Comparison of ENCODE assay signal across 22 cellular contexts in genomic region chr2:174529916-174530315, GRCh38.
"Had no signal": no experiment of that assay in that cellular context is flagged by ENCODE, and none has a peak within 500 bp of the region (broad histone marks: within the 10 kb centered on the region; RNA-seq: fewer than 3 reads in every experiment).

No MANE protein-coding gene starts in this region.

- H3K27me3 ChIP-seq: heart left ventricle, right lobe of liver, upper lobe of left lung, uterus had no signal

- ATAC-seq: heart left ventricle; left lobe of liver; naive thymus-derived CD4-positive, alpha-beta T cell; psoas muscle; right lobe of liver had no signal

- H3K4me3 ChIP-seq: coronary artery, heart left ventricle, psoas muscle, right lobe of liver, skin epidermis, upper lobe of left lung, uterus had no signal

- H3K27ac ChIP-seq: coronary artery, heart left ventricle, neutrophil, psoas muscle, right lobe of liver, skin epidermis, upper lobe of left lung, uterus had no signal

- H3K36me3 ChIP-seq: heart left ventricle, neutrophil, right lobe of liver, upper lobe of left lung, uterus had no signal

- H3K4me1 ChIP-seq: psoas muscle, right lobe of liver, upper lobe of left lung, uterus had no signal

- FAIRE-seq: endothelial cell of umbilical vein, frontal cortex had no signal

- H3K4me1 Mint-ChIP-seq: endodermal cell had no signal

- H3K9me3 ChIP-seq: neutrophil, psoas muscle, right lobe of liver, upper lobe of left lung, uterus had no signal

- H3K27ac Mint-ChIP-seq: endodermal cell; naive thymus-derived CD4-positive, alpha-beta T cell; nephron progenitor cell had no signal

- H3K4me3 Mint-ChIP-seq: endodermal cell; naive thymus-derived CD4-positive, alpha-beta T cell; nephron progenitor cell had no signal

- DNase-seq: effector CD4-positive, alpha-beta T cell; endodermal cell; erythroblast; heart left ventricle; hippocampal formation; kidney glomerular epithelial cell; mammary epithelial cell; naive thymus-derived CD4-positive, alpha-beta T cell; nephron progenitor cell; psoas muscle; retina; right lobe of liver; stimulated activated CD4-positive, alpha-beta T cell treated with anti-CD3 and anti-CD28 coated beads, Interleukin-12 subunit alpha, Interleukin-12 subunit beta, amount 100 ng/mL, for 4 hours; stimulated activated naive CD4-positive, alpha-beta T cell treated with Interleukin-2 at 50 U/mL for 16 hours; upper lobe of left lung; uterus had no signal
